ENCODE assay signal across 14 cellular contexts in genomic region chr16:87359121-87359520, GRCh38. TPM values are rescaled to one million over a fixed set of nuclear protein-coding genes. Genes with fewer than 3 reads are reported as not detected.
DNase-seq lines count a peak whose midpoint lies in the region; ATAC-seq and TF ChIP-seq lines count a peak whose summit lies in the region.
"Had no signal": no experiment of that assay in that cellular context is flagged by ENCODE, and none has a peak within 500 bp of the region (broad histone marks: within the 10 kb centered on the region; RNA-seq: fewer than 3 reads in every experiment).

No MANE protein-coding gene starts in this region.

- H3K36me3 ChIP-seq in left ventricle myocardium inferior: peaks cover 46% of the 10 kb centered on the region

- TF ChIP-seq CTCF in left ventricle myocardium inferior (IDR thresholded peaks at IDR 0.05; ENCODE audit: borderline replicate concordance): no peak
- no peak for TF ChIP-seq CTCF in WTC11 (IDR thresholded peaks at IDR 0.05)
- TF ChIP-seq CTCF in nephron progenitor cell (IDR thresholded peaks at IDR 0.05): no peak

- peaks cover 65% of the 10 kb centered on the region for H3K4me1 ChIP-seq in left ventricle myocardium inferior

- ATAC-seq in Right ventricle myocardium superior (ENCODE audit: poor library complexity) (no peak), WTC11 (no peak)
- no peak for ATAC-seq in stimulated activated effector memory CD8-positive, alpha-beta T cell treated with anti-CD3 and anti-CD28 coated beads, Interleukin-12 subunit alpha, Interleukin-12 subunit beta, amount 100 ng/mL, for 72 hours
- ATAC-seq: GM12878 had no signal

- no peaks in the 10 kb centered on the region for H3K27me3 ChIP-seq in left ventricle myocardium inferior (ENCODE audit: low read depth)

- H3K9me3 Mint-ChIP-seq in WTC11: no peaks in the 10 kb centered on the region
- H3K9me3 Mint-ChIP-seq in nephron progenitor cell: no peaks in the 10 kb centered on the region
- H3K9me3 Mint-ChIP-seq in stimulated activated effector memory CD8-positive, alpha-beta T cell treated with anti-CD3 and anti-CD28 coated beads, Interleukin-12 subunit alpha, Interleukin-12 subunit beta, amount 100 ng/mL, for 72 hours: no peaks in the 10 kb centered on the region
- H3K9me3 Mint-ChIP-seq: CD4-positive, alpha-beta memory T cell; H9 had no signal

- POLR2A ChIA-PET in WTC11 (lab: Charles Lee): no interaction called here

- H3K4me3 Mint-ChIP-seq in WTC11: no peak overlapping the region
- H3K4me3 Mint-ChIP-seq in nephron progenitor cell: no peak overlapping the region
- H3K4me3 Mint-ChIP-seq in stimulated activated effector memory CD8-positive, alpha-beta T cell treated with anti-CD3 and anti-CD28 coated beads, Interleukin-12 subunit alpha, Interleukin-12 subunit beta, amount 100 ng/mL, for 72 hours: no peak overlapping the region
- H3K4me3 Mint-ChIP-seq: B cell, H9 had no signal

- CTCF ChIA-PET in WTC11 (lab: Charles Lee): no interaction called here

- no peaks in the 10 kb centered on the region for H3K4me1 Mint-ChIP-seq in WTC11
- peaks cover 24% of the 10 kb centered on the region for H3K4me1 Mint-ChIP-seq in nephron progenitor cell
- peaks cover 7% of the 10 kb centered on the region for H3K4me1 Mint-ChIP-seq in stimulated activated effector memory CD8-positive, alpha-beta T cell treated with anti-CD3 and anti-CD28 coated beads, Interleukin-12 subunit alpha, Interleukin-12 subunit beta, amount 100 ng/mL, for 72 hours
- H3K4me1 Mint-ChIP-seq: B cell had no signal

- H3K36me3 Mint-ChIP-seq in WTC11 (peaks cover 15% of the 10 kb centered on the region), nephron progenitor cell (ENCODE audit: low read depth) (peaks cover 40% of the 10 kb centered on the region)
- peaks cover 65% of the 10 kb centered on the region for H3K36me3 Mint-ChIP-seq in stimulated activated effector memory CD8-positive, alpha-beta T cell treated with anti-CD3 and anti-CD28 coated beads, Interleukin-12 subunit alpha, Interleukin-12 subunit beta, amount 100 ng/mL, for 72 hours

- peak; percentile 29 for DNase-seq in Right ventricle myocardium superior
- DNase-seq in left ventricle myocardium inferior: no peak
- no peak for DNase-seq in WTC11 (ENCODE audit: low spot score)
- DNase-seq in nephron progenitor cell: no peak
- no peak for DNase-seq in stimulated activated effector memory CD8-positive, alpha-beta T cell treated with anti-CD3 and anti-CD28 coated beads, Interleukin-12 subunit alpha, Interleukin-12 subunit beta, amount 100 ng/mL, for 72 hours (ENCODE audit: low spot score in 2 of 2)
- no peak for DNase-seq in NCI-H1436 (lab: John Stamatoyannopoulos, UW)
- DNase-seq in SW 1271 (lab: John Stamatoyannopoulos, UW): no peak
- DNase-seq: C1 segment of cervical spinal cord; CD4-positive, alpha-beta memory T cell; DMS79; GOT3; H9 had no signal

- no peaks in the 10 kb centered on the region for H3K9me3 ChIP-seq in left ventricle myocardium inferior (replicated peaks)

- H3K27me3 Mint-ChIP-seq in WTC11 (ENCODE audit: low read depth) (no peaks in the 10 kb centered on the region), nephron progenitor cell (ENCODE audit: low read depth, poor library complexity) (no peaks in the 10 kb centered on the region)
- H3K27me3 Mint-ChIP-seq: B cell; CD4-positive, alpha-beta memory T cell had no signal

- H3K27ac Mint-ChIP-seq in WTC11 (peak overlapping the region; percentile 33; the same call in 1 of the 2 replicates), nephron progenitor cell (peak overlapping the region; percentile 34)
- peak overlapping the region; percentile 58 for H3K27ac Mint-ChIP-seq in stimulated activated effector memory CD8-positive, alpha-beta T cell treated with anti-CD3 and anti-CD28 coated beads, Interleukin-12 subunit alpha, Interleukin-12 subunit beta, amount 100 ng/mL, for 72 hours
- H3K27ac Mint-ChIP-seq: B cell had no signal

- no peak overlapping the region for H3K4me3 ChIP-seq in left ventricle myocardium inferior
- H3K4me3 ChIP-seq: GM12878 had no signal

- intact Hi-C loops in Right ventricle myocardium superior (cut with DNase I) (no loop called here), left ventricle myocardium inferior (cut with micrococcal nuclease) (no loop called here)

- H3K27ac ChIP-seq in left ventricle myocardium inferior (replicated peaks): no peak overlapping the region

TF ChIP-seq in WTC11, 78 proteins besides CTCF, POLR2A, EP300 and RAD21:
- TF ChIP-seq FOXJ3 (CRISPR knock-in tag; IDR thresholded peaks at IDR 0.05; ENCODE audit: borderline replicate concordance) (no peak), NR1H2 (CRISPR knock-in tag; IDR thresholded peaks at IDR 0.05) (no peak), TCF7 (CRISPR knock-in tag; IDR thresholded peaks at IDR 0.05; ENCODE audit: low read depth) (no peak), IRF2 (CRISPR knock-in tag; IDR thresholded peaks at IDR 0.05; ENCODE audit: borderline replicate concordance, low read depth) (no peak)
- TF ChIP-seq, protein P1, sequence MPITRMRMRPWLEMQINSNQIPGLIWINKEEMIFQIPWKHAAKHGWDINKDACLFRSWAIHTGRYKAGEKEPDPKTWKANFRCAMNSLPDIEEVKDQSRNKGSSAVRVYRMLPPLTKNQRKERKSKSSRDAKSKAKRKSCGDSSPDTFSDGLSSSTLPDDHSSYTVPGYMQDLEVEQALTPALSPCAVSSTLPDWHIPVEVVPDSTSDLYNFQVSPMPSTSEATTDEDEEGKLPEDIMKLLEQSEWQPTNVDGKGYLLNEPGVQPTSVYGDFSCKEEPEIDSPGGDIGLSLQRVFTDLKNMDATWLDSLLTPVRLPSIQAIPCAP (CRISPR knock-in tag; IDR thresholded peaks at IDR 0.05): no peak
TF ChIP-seq in WTC11: peak in this region for 0.

RNA-seq across cellular contexts. Expression of gene FBXO31, which starts 24.5 kb away (rescaled TPM):
- total RNA-seq in Right ventricle myocardium superior (78.9 TPM), left ventricle myocardium inferior (74.5 TPM), WTC11 (2021) (20.8 to 24.2 TPM (median 22.6 TPM) in 3 replicates)

RNA-seq across cellular contexts. Expression of gene MAP1LC3B, which starts 33.0 kb away (rescaled TPM):
- 118 TPM for total RNA-seq in Right ventricle myocardium superior
- total RNA-seq in left ventricle myocardium inferior: 131 TPM
- 40.1 to 46.9 TPM (median 43.2 TPM) in 3 replicates for total RNA-seq in WTC11 (2021)

RNA-seq across cellular contexts. Expression of gene C16orf95, which starts 41.9 kb away (rescaled TPM):
- total RNA-seq in Right ventricle myocardium superior (2.1 TPM), left ventricle myocardium inferior (3.2 TPM), WTC11 (2021) (5.7 to 7.5 TPM (median 7.1 TPM) in 3 replicates)
